In genomic region chr5:150589791-150590601, GRCh38 we compare ENCODE assay signal across 8 cellular contexts. TPM values are rescaled to one million over a fixed set of nuclear protein-coding genes. Genes with fewer than 3 reads are reported as not detected.
DNase-seq lines count a peak whose midpoint lies in the region; ATAC-seq, FAIRE-seq and TF ChIP-seq lines count a peak whose summit lies in the region.

No MANE protein-coding gene starts in this region.

- POLR2A ChIA-PET in CD4-positive, alpha-beta memory T cell (lab: Charles Lee; ENCODE audit: partially characterized antibody), result no interaction called here

- no peak for FAIRE-seq in RCC 7860 (lab: Jason Lieb, UNC)

- H3K27me3 Mint-ChIP-seq in progenitor cell of endocrine pancreas, result no peaks in the 10 kb centered on the region
- peaks cover 3 to 4% of the 10 kb centered on the region in 2 donors for H3K27me3 Mint-ChIP-seq in CD4-positive, alpha-beta memory T cell

- no peaks in the 10 kb centered on the region for H3K36me3 ChIP-seq in CD4-positive, alpha-beta memory T cell (ENCODE audit: insufficient read depth, low read length)

- intact Hi-C loops in CD4-positive, alpha-beta memory T cell (cut with micrococcal nuclease), result no loop called here

- ATAC-seq in GM21515 (IDR thresholded peaks at IDR 0.05; ENCODE audit: unreplicated experiment), result no peak

- H3K27ac Mint-ChIP-seq in progenitor cell of endocrine pancreas, result no peak overlapping the region
- no peak overlapping the region for H3K27ac Mint-ChIP-seq in CD4-positive, alpha-beta memory T cell

- no peaks in the 10 kb centered on the region for H3K9me3 ChIP-seq in CD4-positive, alpha-beta memory T cell (ENCODE audit: control insufficient read depth in 1 of 2, low read length in 2 of 2)

- no peaks in the 10 kb centered on the region for H3K9me3 Mint-ChIP-seq in progenitor cell of endocrine pancreas (ENCODE audit: low read depth)
- no peaks in the 10 kb centered on the region for H3K9me3 Mint-ChIP-seq in CD4-positive, alpha-beta memory T cell

- no peak overlapping the region for H3K4me3 Mint-ChIP-seq in progenitor cell of endocrine pancreas (ENCODE audit: low read depth)
- H3K4me3 Mint-ChIP-seq in CD4-positive, alpha-beta memory T cell, result no peak overlapping the region

- no peak overlapping the region for H3K27ac ChIP-seq in CD4-positive, alpha-beta memory T cell (ENCODE audit: low read depth, low read length)

- TF ChIP-seq CTCF in GM12873 (IDR thresholded peaks at IDR 0.05; ENCODE audit: insufficient read depth, low read depth, low read length, missing control alignments) (peak; percentile 57), fibroblast of the aortic adventitia (IDR thresholded peaks at IDR 0.05; ENCODE audit: insufficient read depth, low read length) (peak; percentile 86), progenitor cell of endocrine pancreas (IDR thresholded peaks at IDR 0.05; ENCODE audit: unreplicated experiment) (peak; percentile 31)

- no peaks in the 10 kb centered on the region for H3K36me3 Mint-ChIP-seq in progenitor cell of endocrine pancreas (ENCODE audit: insufficient read depth)
- no peaks in the 10 kb centered on the region for H3K36me3 Mint-ChIP-seq in CD4-positive, alpha-beta memory T cell

- DNase-seq in LHCN-M2 (ENCODE audit: low read depth) (peak; percentile 48), fibroblast of the aortic adventitia (ENCODE audit: low read depth) (peak; percentile 72), progenitor cell of endocrine pancreas (ENCODE audit: low spot score, unreplicated experiment) (no peak), cerebellum (ENCODE audit: low spot score) (no peak), RCC 7860 (ENCODE audit: low spot score) (no peak)
- no peak for DNase-seq in CD4-positive, alpha-beta memory T cell

- no peak overlapping the region for H3K4me3 ChIP-seq in fibroblast of the aortic adventitia (ENCODE audit: low read depth, low read length)
- no peak overlapping the region for H3K4me3 ChIP-seq in CD4-positive, alpha-beta memory T cell (ENCODE audit: low read length in 2 of 2)

- CTCF ChIA-PET in CD4-positive, alpha-beta memory T cell (lab: Charles Lee; ENCODE audit: partially characterized antibody), result no interaction called here

- H3K4me1 Mint-ChIP-seq in progenitor cell of endocrine pancreas (ENCODE audit: low read depth), result peaks cover 4% of the 10 kb centered on the region
- H3K4me1 Mint-ChIP-seq in CD4-positive, alpha-beta memory T cell, result no peaks in the 10 kb centered on the region

- no peaks in the 10 kb centered on the region for H3K27me3 ChIP-seq in CD4-positive, alpha-beta memory T cell (ENCODE audit: insufficient read depth, low read length)

- no peaks in the 10 kb centered on the region for H3K4me1 ChIP-seq in CD4-positive, alpha-beta memory T cell (ENCODE audit: insufficient read depth, low read length)

RNA-seq across cellular contexts. Expression of gene SYNPO, which starts 50.5 kb away (rescaled TPM):
- total RNA-seq in LHCN-M2 (2014; rRNA removed) (1.5 and 1.9 TPM in 2 replicates), fibroblast of the aortic adventitia (ENCODE audit: low replicate concordance) (3.9 and 4.6 TPM in 2 replicates), progenitor cell of endocrine pancreas (1.4 and 1.5 TPM in 2 replicates), cerebellum (1.4 TPM)
- 16.1 TPM for polyA plus RNA-seq in LHCN-M2 (2012)
- under 1 TPM in 1 of 2 experiments, not detected in 1; 0.06 TPM for total RNA-seq in CD4-positive, alpha-beta memory T cell
- polyA plus RNA-seq in CD4-positive, alpha-beta memory T cell, result not detected

Comparison
In these comparisons a context has a peak if more than half of its experiments do, and no peak if none do; other contexts are left out.
1. CTCF ChIP-seq: peak in every context shown above with its lines; median percentile 86 in fibroblast of the aortic adventitia; 57 in GM12873; 31 in progenitor cell of endocrine pancreas.
2. DNase-seq: peak in LHCN-M2 (single experiment) and fibroblast of the aortic adventitia (single experiment); none in progenitor cell of endocrine pancreas (single experiment), cerebellum (single experiment), RCC 7860 (single experiment) and CD4-positive, alpha-beta memory T cell (0 of 5).